In the genomic region with DNA sequence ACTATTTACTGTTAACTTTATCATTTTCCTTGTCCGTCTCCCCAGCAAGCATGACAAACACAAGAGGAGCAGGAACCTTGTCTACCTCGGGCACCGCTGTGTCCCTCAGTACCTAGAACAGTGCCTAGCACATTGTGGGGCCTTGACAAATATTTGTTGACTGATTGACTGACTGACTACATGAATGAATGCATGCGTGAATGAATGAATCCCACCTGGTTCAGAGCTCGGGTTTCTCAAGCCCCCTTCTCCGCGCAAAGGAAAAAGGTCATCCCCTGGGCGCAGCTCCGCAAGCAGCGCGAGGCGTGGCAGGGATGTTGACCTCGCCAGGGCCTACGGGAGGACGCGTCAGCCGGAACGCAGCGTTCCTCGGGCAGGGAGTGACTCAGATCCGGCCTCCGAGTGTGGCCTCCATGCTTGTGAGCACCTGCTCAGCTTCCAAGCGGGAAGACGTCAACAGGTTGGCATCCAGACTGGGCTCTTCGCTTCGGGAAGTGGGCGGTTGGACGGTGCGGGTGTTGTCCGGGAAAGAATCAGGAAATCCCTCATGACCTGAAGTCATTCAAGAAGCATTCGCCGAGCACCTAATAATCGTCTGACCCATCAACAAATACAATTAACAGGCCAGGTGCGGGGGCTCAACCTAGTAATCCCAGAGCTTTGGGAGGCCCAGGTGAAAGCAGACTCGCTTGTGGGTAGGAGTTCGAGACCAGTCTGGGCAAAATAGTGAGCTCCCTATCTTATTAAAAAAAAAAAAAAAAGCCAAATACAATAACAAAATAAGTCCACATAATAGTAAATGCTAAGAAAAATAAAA, we compare ENCODE assay signal across 8 cellular contexts. TPM values are rescaled to one million over a fixed set of nuclear protein-coding genes. Genes with fewer than 3 reads are reported as not detected.
DNase-seq lines count a peak whose midpoint lies in the region; ATAC-seq and TF ChIP-seq lines count a peak whose summit lies in the region.

No MANE protein-coding gene starts in this region.

- intact Hi-C loops in right cardiac atrium (cut with DNase I): no loop called here
- intact Hi-C loops in gastrocnemius medialis (cut with DNase I; ENCODE audit: low total_unique reads): no loop called here

- in situ Hi-C loops in gastrocnemius medialis (cut with MboI; ENCODE audit: low sequenced_read_pairs in 4 of 4): no loop called here

- no peaks in the 10 kb centered on the region for H3K27me3 ChIP-seq in BLaER1
- H3K27me3 ChIP-seq in HL-60 (ENCODE audit: insufficient read depth, poor library complexity, severe bottlenecking): no peaks in the 10 kb centered on the region
- no peaks in the 10 kb centered on the region for H3K27me3 ChIP-seq in right cardiac atrium (ENCODE audit: control insufficient read depth, insufficient read depth)
- H3K27me3 ChIP-seq in gastrocnemius medialis: no peaks in the 10 kb centered on the region

- H3K36me3 ChIP-seq in BLaER1 (no peaks in the 10 kb centered on the region), gastrocnemius medialis (no peaks in the 10 kb centered on the region)

- H3K4me3 ChIP-seq in BLaER1: peak overlapping the region; percentile 74
- peak overlapping the region; percentile 73 for H3K4me3 ChIP-seq in HL-60 (replicated peaks; ENCODE audit: insufficient read depth, low read length)
- peak overlapping the region; percentile 95 for H3K4me3 ChIP-seq in right cardiac atrium (ENCODE audit: low read length)
- peak overlapping the region; percentile 59 to 80 (median 72) for H3K4me3 ChIP-seq in gastrocnemius medialis

- H3K27ac ChIP-seq in BLaER1: peak overlapping the region; percentile 81
- no peak overlapping the region for H3K27ac ChIP-seq in HL-60 (replicated peaks)
- peak overlapping the region; percentile 73 for H3K27ac ChIP-seq in right cardiac atrium (ENCODE audit: low read length)
- peak overlapping the region; percentile 88 to 98 (median 92) for H3K27ac ChIP-seq in gastrocnemius medialis

- no peaks in the 10 kb centered on the region for H3K9me3 Mint-ChIP-seq in activated naive CD8-positive, alpha-beta T cell treated with anti-CD3 and anti-CD28 coated beads, Interleukin-2, amount 10 ng/mL, durations not matched to agents 7 days and 5 days

- H3K36me3 Mint-ChIP-seq in activated naive CD8-positive, alpha-beta T cell treated with anti-CD3 and anti-CD28 coated beads, Interleukin-2, amount 10 ng/mL, durations not matched to agents 7 days and 5 days: peaks cover 5% of the 10 kb centered on the region

- DNase-seq in HL-60 (ENCODE audit: low read depth in 1 of 2, low spot score in 1 of 2): no peak
- peak; percentile 68 for DNase-seq in activated naive CD8-positive, alpha-beta T cell treated with anti-CD3 and anti-CD28 coated beads, Interleukin-2, amount 10 ng/mL, durations not matched to agents 7 days and 5 days
- peak; percentile 82 to 89 (median 85) for DNase-seq in right cardiac atrium
- peak; percentile 74 to 83 for DNase-seq in gastrocnemius medialis
- DNase-seq in central memory CD4-positive, alpha-beta T cell: no peak
- DNase-seq in DMS53 (lab: John Stamatoyannopoulos, UW): no peak

- TF ChIP-seq CTCF in HL-60 (IDR thresholded peaks at IDR 0.05; ENCODE audit: insufficient read depth, low read length) (no peak), gastrocnemius medialis (IDR thresholded peaks at IDR 0.05 in 4 of 5, conservative IDR thresholded peaks at IDR 0.05 in 1 of 5) (no peak)

- H3K4me1 ChIP-seq in BLaER1 (peaks cover 17% of the 10 kb centered on the region), right cardiac atrium (ENCODE audit: control insufficient read depth, insufficient read depth, low read length) (peaks cover 5% of the 10 kb centered on the region), gastrocnemius medialis (peaks cover 4 to 14% of the 10 kb centered on the region in 2 donors)

- POLR2A ChIA-PET in activated naive CD8-positive, alpha-beta T cell treated with anti-CD3 and anti-CD28 coated beads, Interleukin-2, amount 10 ng/mL, durations not matched to agents 7 days and 5 days (lab: Charles Lee): interaction anchor here (1.0 to 4.9 kb wide), 4 partner anchors 10 to 66 kb away, joined by 3 to 57 read pairs (median 40); partner anchors contain the start of gene UBC

- peaks cover 2% of the 10 kb centered on the region for H3K27me3 Mint-ChIP-seq in activated naive CD8-positive, alpha-beta T cell treated with anti-CD3 and anti-CD28 coated beads, Interleukin-2, amount 10 ng/mL, durations not matched to agents 7 days and 5 days

- peak; percentile 4 for ATAC-seq in GM21367 (IDR thresholded peaks at IDR 0.05; ENCODE audit: unreplicated experiment)
- peak; percentile 56 for ATAC-seq in activated naive CD8-positive, alpha-beta T cell treated with anti-CD3 and anti-CD28 coated beads, Interleukin-2, amount 10 ng/mL, durations not matched to agents 7 days and 5 days (ENCODE audit: low read depth)
- peak; percentile 66 to 88 for ATAC-seq in right cardiac atrium
- peak; percentile 65 to 72 for ATAC-seq in gastrocnemius medialis

- peak overlapping the region; percentile 85 for H3K9ac ChIP-seq in BLaER1

- peak in 1 of 2 donors; percentile 8 for TF ChIP-seq POLR2A in gastrocnemius medialis (IDR thresholded peaks at IDR 0.05)

- H3K4me3 Mint-ChIP-seq in activated naive CD8-positive, alpha-beta T cell treated with anti-CD3 and anti-CD28 coated beads, Interleukin-2, amount 10 ng/mL, durations not matched to agents 7 days and 5 days: peak overlapping the region; percentile 92

- H3K4me2 ChIP-seq in BLaER1: peak overlapping the region; percentile 87

- H3K9me3 ChIP-seq in BLaER1: no peaks in the 10 kb centered on the region
- H3K9me3 ChIP-seq in right cardiac atrium (ENCODE audit: control insufficient read depth, low read length): no peaks in the 10 kb centered on the region
- no peaks in the 10 kb centered on the region for H3K9me3 ChIP-seq in gastrocnemius medialis

- H4K20me1 ChIP-seq in BLaER1: no peaks in the 10 kb centered on the region

- peak overlapping the region; percentile 90 for H3K27ac Mint-ChIP-seq in activated naive CD8-positive, alpha-beta T cell treated with anti-CD3 and anti-CD28 coated beads, Interleukin-2, amount 10 ng/mL, durations not matched to agents 7 days and 5 days

- H3K4me1 Mint-ChIP-seq in activated naive CD8-positive, alpha-beta T cell treated with anti-CD3 and anti-CD28 coated beads, Interleukin-2, amount 10 ng/mL, durations not matched to agents 7 days and 5 days: peaks cover 23% of the 10 kb centered on the region

- 20% methylated on average over 36 of the region's 36 CpGs for WGBS in right cardiac atrium

RNA-seq across cellular contexts. Expression of gene UBC, which starts 13.9 kb away (rescaled TPM):
- 1,000 to 10,000 TPM; 1,024 to 1,046 TPM for total RNA-seq in activated naive CD8-positive, alpha-beta T cell treated with anti-CD3 and anti-CD28 coated beads, Interleukin-2, amount 10 ng/mL, durations not matched to agents 7 days and 5 days
- total RNA-seq in right cardiac atrium: 1,000 to 10,000 TPM; 1,045 to 1,141 (median 1,055) TPM
- polyA plus RNA-seq in right cardiac atrium: 1,140 TPM
- total RNA-seq in gastrocnemius medialis: over 10,000 TPM in 2 of 4 donors, 1,000 to 10,000 TPM in 2; 3,173 to 12,805 (median 9,048) TPM

Comparison
In these comparisons a context has a peak if more than half of its experiments do, and no peak if none do; other contexts are left out.
1. ATAC-seq: peak in every context shown above with its lines; median percentile 77 in right cardiac atrium; 68 in gastrocnemius medialis; 56 in activated naive CD8-positive, alpha-beta T cell treated with anti-CD3 and anti-CD28 coated beads, Interleukin-2, amount 10 ng/mL, durations not matched to agents 7 days and 5 days; 4 in GM21367.
2. DNase-seq: peak in activated naive CD8-positive, alpha-beta T cell treated with anti-CD3 and anti-CD28 coated beads, Interleukin-2, amount 10 ng/mL, durations not matched to agents 7 days and 5 days (single experiment), right cardiac atrium (3 of 3) and gastrocnemius medialis (2 of 2); none in HL-60 (0 of 2), central memory CD4-positive, alpha-beta T cell (single experiment) and DMS53 (single experiment).
3. Peak in every context shown above with its lines, with median percentiles within 50 percentile points of each other: H3K4me3 ChIP-seq.